Comparison of ENCODE assay signal across 28 cellular contexts in genomic region chr1:16986113-16986512, GRCh38. TPM values are rescaled to one million over a fixed set of nuclear protein-coding genes. Genes with fewer than 3 reads are reported as not detected.
"Had no signal": no experiment of that assay in that cellular context is flagged by ENCODE, and none has a peak within 500 bp of the region (broad histone marks: within the 10 kb centered on the region; RNA-seq: fewer than 3 reads in every experiment).

No MANE protein-coding gene starts in this region.

- H3K27ac Mint-ChIP-seq: activated CD4-positive, alpha-beta T cell treated with anti-CD3 and anti-CD28 coated beads for 36 hours; activated naive CD4-positive, alpha-beta T cell treated with anti-CD3 and anti-CD28 coated beads for 36 hours; activated naive CD8-positive, alpha-beta T cell treated with anti-CD3 and anti-CD28 coated beads for 36 hours; activated T-helper 1 cell treated with anti-CD3 and anti-CD28 coated beads, Interleukin-12 subunit alpha, Interleukin-12 subunit beta, Interleukin-2, Interleukin-4 antibody, amounts not matched to agents 30 ng/mL and 10 ng/mL and 1 ng/mL, durations not matched to agents 14 hours and 24 hours and 36 hours; brain; dendritic cell treated with granulocyte-macrophage colony-stimulating factor and Interleukin-4, amounts not matched to agents 40 ng/mL and 50 ng/mL, for 4 days; endodermal cell; naive thymus-derived CD4-positive, alpha-beta T cell; stimulated activated effector memory CD8-positive, alpha-beta T cell treated with anti-CD3 and anti-CD28 coated beads, Interleukin-12 subunit alpha, Interleukin-12 subunit beta, amount 100 ng/mL, for 72 hours; stimulated activated naive CD8-positive, alpha-beta T cell treated with anti-CD3 and anti-CD28 coated beads, Interleukin-15, Interleukin-2, amounts not matched to agents 100 ng/mL and 50 ng/mL, for 24 hours had no signal

- H3K9me3 ChIP-seq: ascending aorta, esophagus muscularis mucosa, psoas muscle, sigmoid colon, thoracic aorta, upper lobe of left lung had no signal

- H3K4me3 ChIP-seq: ascending aorta, esophagus muscularis mucosa, hepatocyte, psoas muscle, sigmoid colon, thoracic aorta, upper lobe of left lung had no signal

- ATAC-seq: activated CD4-positive, alpha-beta T cell treated with anti-CD3 and anti-CD28 coated beads for 36 hours; foreskin keratinocyte; left ventricle myocardium superior; naive thymus-derived CD4-positive, alpha-beta T cell; stimulated activated effector memory CD8-positive, alpha-beta T cell treated with anti-CD3 and anti-CD28 coated beads, Interleukin-12 subunit alpha, Interleukin-12 subunit beta, amount 100 ng/mL, for 72 hours had no signal

- H3K9ac ChIP-seq: parathyroid adenoma had no signal

- H3K27ac ChIP-seq: esophagus muscularis mucosa, foreskin keratinocyte, hepatocyte, parathyroid adenoma, psoas muscle, sigmoid colon, thoracic aorta, upper lobe of left lung had no signal

- H3K4me2 ChIP-seq: hepatocyte had no signal

- DNase-seq: activated CD4-positive, alpha-beta T cell treated with anti-CD3 and anti-CD28 coated beads for 36 hours; activated CD4-positive, CD25-positive, alpha-beta regulatory T cell; activated effector memory CD4-positive, alpha-beta T cell treated with anti-CD3 and anti-CD28 coated beads, Interleukin-2, amount 50 U/mL, for 16 hours; activated naive CD4-positive, alpha-beta T cell treated with anti-CD3 and anti-CD28 coated beads for 36 hours; activated naive CD8-positive, alpha-beta T cell treated with anti-CD3 and anti-CD28 coated beads for 36 hours; foreskin keratinocyte; islet precursor cell; left ventricle myocardium superior; naive thymus-derived CD4-positive, alpha-beta T cell; occipital lobe; psoas muscle; sigmoid colon; small intestine; stimulated activated CD4-positive, alpha-beta T cell treated with anti-CD3 and anti-CD28 coated beads, Interleukin-4, amount 100 ng/mL, for 24 hours; T-helper 1 cell; upper lobe of left lung had no signal

- H2AFZ ChIP-seq: hepatocyte, parathyroid adenoma had no signal

- H3K4me1 Mint-ChIP-seq: activated naive CD8-positive, alpha-beta T cell treated with anti-CD3 and anti-CD28 coated beads for 36 hours; endodermal cell had no signal

- H3K4me1 ChIP-seq: parathyroid adenoma, psoas muscle had no signal

- H3K79me2 ChIP-seq: hepatocyte, parathyroid adenoma had no signal

- H3K27me3 ChIP-seq: ascending aorta, foreskin keratinocyte, hepatocyte, sigmoid colon had no signal

- H3K9me3 Mint-ChIP-seq: activated naive CD4-positive, alpha-beta T cell treated with anti-CD3 and anti-CD28 coated beads for 36 hours; activated naive CD8-positive, alpha-beta T cell treated with anti-CD3 and anti-CD28 coated beads for 36 hours; activated T-helper 1 cell treated with anti-CD3 and anti-CD28 coated beads, Interleukin-12 subunit alpha, Interleukin-12 subunit beta, Interleukin-2, Interleukin-4 antibody, amounts not matched to agents 30 ng/mL and 10 ng/mL and 1 ng/mL, durations not matched to agents 14 hours and 24 hours and 36 hours; brain; dendritic cell treated with granulocyte-macrophage colony-stimulating factor and Interleukin-4, amounts not matched to agents 40 ng/mL and 50 ng/mL, for 4 days; endodermal cell; mesothelial cell of epicardium; naive thymus-derived CD4-positive, alpha-beta T cell; stimulated activated effector memory CD8-positive, alpha-beta T cell treated with anti-CD3 and anti-CD28 coated beads, Interleukin-12 subunit alpha, Interleukin-12 subunit beta, amount 100 ng/mL, for 72 hours; stimulated activated naive CD8-positive, alpha-beta T cell treated with anti-CD3 and anti-CD28 coated beads, Interleukin-15, Interleukin-2, amounts not matched to agents 100 ng/mL and 50 ng/mL, for 24 hours had no signal

- H3K4me3 Mint-ChIP-seq: activated CD4-positive, alpha-beta T cell treated with anti-CD3 and anti-CD28 coated beads for 36 hours; activated naive CD4-positive, alpha-beta T cell treated with anti-CD3 and anti-CD28 coated beads for 36 hours; activated naive CD8-positive, alpha-beta T cell treated with anti-CD3 and anti-CD28 coated beads for 36 hours; activated T-helper 1 cell treated with anti-CD3 and anti-CD28 coated beads, Interleukin-12 subunit alpha, Interleukin-12 subunit beta, Interleukin-2, Interleukin-4 antibody, amounts not matched to agents 30 ng/mL and 10 ng/mL and 1 ng/mL, durations not matched to agents 14 hours and 24 hours and 36 hours; brain; dendritic cell treated with granulocyte-macrophage colony-stimulating factor and Interleukin-4, amounts not matched to agents 40 ng/mL and 50 ng/mL, for 4 days; endodermal cell; mesothelial cell of epicardium; naive thymus-derived CD4-positive, alpha-beta T cell; stimulated activated effector memory CD8-positive, alpha-beta T cell treated with anti-CD3 and anti-CD28 coated beads, Interleukin-12 subunit alpha, Interleukin-12 subunit beta, amount 100 ng/mL, for 72 hours; stimulated activated naive CD8-positive, alpha-beta T cell treated with anti-CD3 and anti-CD28 coated beads, Interleukin-15, Interleukin-2, amounts not matched to agents 100 ng/mL and 50 ng/mL, for 24 hours had no signal

RNA-seq across cellular contexts. Expression of gene MFAP2, which starts 5.7 kb away (rescaled TPM):
- total RNA-seq: activated CD4-positive, alpha-beta T cell treated with anti-CD3 and anti-CD28 coated beads for 36 hours; activated naive CD4-positive, alpha-beta T cell treated with anti-CD3 and anti-CD28 coated beads for 36 hours; activated naive CD8-positive, alpha-beta T cell treated with anti-CD3 and anti-CD28 coated beads for 36 hours; activated T-helper 1 cell treated with anti-CD3 and anti-CD28 coated beads, Interleukin-12 subunit alpha, Interleukin-12 subunit beta, Interleukin-2, Interleukin-4 antibody, amounts not matched to agents 30 ng/mL and 10 ng/mL and 1 ng/mL, durations not matched to agents 14 hours and 24 hours and 36 hours; naive thymus-derived CD4-positive, alpha-beta T cell had no signal
